9 cellular contexts compared by ENCODE assay signal in genomic region chr3:193869221-193870201, GRCh38.
DNase-seq lines count a peak whose midpoint lies in the region; ATAC-seq and TF ChIP-seq lines count a peak whose summit lies in the region.
"Had no signal": no experiment of that assay in that cellular context is flagged by ENCODE, and none has a peak within 500 bp of the region (broad histone marks: within the 10 kb centered on the region; RNA-seq: fewer than 3 reads in every experiment).

No MANE protein-coding gene starts in this region.

- peaks cover 46% of the 10 kb centered on the region for H3K4me1 ChIP-seq in SJCRH30
- H3K4me1 ChIP-seq in BE2C = no peaks in the 10 kb centered on the region

- DNase-seq in GM06990 (ENCODE audit: extremely low read depth, insufficient read length) (peak; percentile 30), SJCRH30 (peak; percentile 80 to 84), fibroblast of mammary gland (ENCODE audit: low read depth) (peak; percentile 70), omental fat pad (ENCODE audit: low spot score) (no peak), BE2C (no peak), DMS 273 treated with DMSO at 0.1 percent for 48 hours (lab: John Stamatoyannopoulos, UW) (no peak)

- ATAC-seq in omental fat pad (ENCODE audit: low FRiP score) (peak; percentile 58), GM21737 (IDR thresholded peaks at IDR 0.05; ENCODE audit: unreplicated experiment) (no peak), HG03442 (IDR thresholded peaks at IDR 0.05; ENCODE audit: unreplicated experiment) (no peak)
- ATAC-seq: left colon had no signal

- peak overlapping the region; percentile 65 for H3K27ac ChIP-seq in SJCRH30

- H3K27me3 ChIP-seq in GM06990 (replicated peaks; ENCODE audit: control insufficient read depth, insufficient read depth, low read length) = no peaks in the 10 kb centered on the region
- no peaks in the 10 kb centered on the region for H3K27me3 ChIP-seq in SJCRH30
- no peaks in the 10 kb centered on the region for H3K27me3 ChIP-seq in BE2C

- H3K4me3 ChIP-seq in GM06990 (replicated peaks; ENCODE audit: low read depth, low read length) (no peak overlapping the region), SJCRH30 (peak overlapping the region; percentile 38), fibroblast of mammary gland (ENCODE audit: control insufficient read depth, low read depth, low read length) (no peak overlapping the region), BE2C (ENCODE audit: low read depth, low read length) (no peak overlapping the region)

- H3K9me3 ChIP-seq in SJCRH30 (replicated peaks) (no peaks in the 10 kb centered on the region), BE2C (no peaks in the 10 kb centered on the region)

- TF ChIP-seq CTCF in GM06990 (IDR thresholded peaks at IDR 0.05; ENCODE audit: insufficient read depth, low read length, poor library complexity, severe bottlenecking) = no peak
- TF ChIP-seq CTCF in fibroblast of mammary gland (conservative IDR thresholded peaks at IDR 0.05; ENCODE audit: control insufficient read depth, insufficient read depth, low read depth, low read length) = no peak
- TF ChIP-seq CTCF in omental fat pad (IDR thresholded peaks at IDR 0.05) = no peak
- TF ChIP-seq CTCF in BE2C (IDR thresholded peaks at IDR 0.05; ENCODE audit: low read depth, low read length) = no peak

- no peaks in the 10 kb centered on the region for H3K36me3 ChIP-seq in GM06990 (ENCODE audit: control insufficient read depth, insufficient read depth, low read length)
- H3K36me3 ChIP-seq in SJCRH30 = no peaks in the 10 kb centered on the region
- H3K36me3 ChIP-seq in BE2C = no peaks in the 10 kb centered on the region

Comparison
In these comparisons a context has a peak if more than half of its experiments do, and no peak if none do; other contexts are left out.
1. DNase-seq: peak in GM06990 (single experiment), SJCRH30 (2 of 2) and fibroblast of mammary gland (single experiment); none in omental fat pad (single experiment), BE2C (single experiment) and DMS 273 treated with DMSO at 0.1 percent for 48 hours (single experiment).